In the genomic region with DNA sequence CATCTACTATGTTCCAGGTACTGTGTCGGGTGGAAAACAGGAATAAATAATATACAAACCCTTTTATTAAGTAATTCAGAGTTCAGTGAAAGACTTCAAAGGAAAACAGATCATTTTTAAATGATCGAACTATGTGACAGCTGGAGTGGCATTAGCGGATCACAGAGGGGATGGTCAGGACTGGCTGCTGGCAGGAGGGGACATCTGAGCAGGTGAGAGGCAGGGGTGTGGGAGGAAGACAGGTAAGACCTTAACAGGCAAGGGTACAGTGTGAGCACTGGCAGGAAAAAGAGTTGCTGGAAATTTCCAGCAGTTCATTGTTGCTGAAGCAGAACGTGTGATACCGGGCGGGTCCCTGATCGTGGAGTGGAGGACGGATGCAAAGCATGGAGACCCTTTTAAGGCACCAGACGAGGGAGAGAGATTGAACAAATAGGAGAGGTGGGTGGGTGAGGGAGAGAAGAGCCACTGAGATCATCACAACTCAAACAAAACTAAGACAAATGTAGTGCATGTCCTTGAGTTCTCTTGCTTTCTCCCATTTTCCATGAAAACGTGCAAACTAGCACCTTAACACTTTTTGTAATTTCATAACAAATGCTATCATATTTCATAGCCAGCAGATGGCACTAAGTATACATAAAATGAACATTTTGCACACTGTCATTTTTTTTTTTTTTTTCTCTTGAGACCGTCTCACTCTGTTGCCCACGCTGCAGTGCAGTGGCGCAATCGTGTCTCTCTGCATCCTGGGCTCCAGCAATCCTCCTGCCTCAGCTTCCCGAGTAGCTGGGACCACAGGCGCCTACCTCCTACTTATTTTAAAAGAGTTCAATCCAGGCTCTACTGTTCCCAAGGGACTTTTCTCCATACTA, we compare ENCODE assay signal across 10 cellular contexts. TPM values are rescaled to one million over a fixed set of nuclear protein-coding genes. Genes with fewer than 3 reads are reported as not detected.
A peak's percentile ranks its signal among the peaks of the same experiment; 100 is the strongest.
DNase-seq lines count a peak whose midpoint lies in the region; ATAC-seq and TF ChIP-seq lines count a peak whose summit lies in the region.
"Not testable (repeated sequence)": the region's sequence is repeated elsewhere in the genome, so short reads cannot be mapped to it uniquely, and the experiment has no call there.
"Had no signal": no experiment of that assay in that cellular context is flagged by ENCODE, and none has a peak within 500 bp of the region (broad histone marks: within the 10 kb centered on the region; RNA-seq: fewer than 3 reads in every experiment).

No MANE protein-coding gene starts in this region.

- not testable (repeated sequence) for H3K4me1 ChIP-seq in heart left ventricle

- not testable (repeated sequence) for H3K9me3 Mint-ChIP-seq in osteocyte (ENCODE audit: unreplicated experiment)

- CTCF ChIA-PET in AG04450 (lab: Charles Lee): interaction anchor here (0.9 kb wide), 1 partner anchor 532 kb away, joined by 6 read pairs; no protein-coding TSS in a partner anchor

- TF ChIP-seq CTCF in AG04450 (IDR thresholded peaks at IDR 0.05; ENCODE audit: low read depth, low read length): 0 out of 2 replicates have a peak, but pooled peaks have one; percentile 13
- peak; percentile 11 for TF ChIP-seq CTCF in GM12864 (IDR thresholded peaks at IDR 0.05; ENCODE audit: low read depth, low read length, missing control alignments)
- peak; percentile 22 for TF ChIP-seq CTCF in brain microvascular endothelial cell (IDR thresholded peaks at IDR 0.05; ENCODE audit: low read depth, low read length, missing control alignments)
- TF ChIP-seq CTCF in heart left ventricle (IDR thresholded peaks at IDR 0.05): peak in 10 of 12 donors; percentile 16 to 50 (median 38)
- peak; percentile 51 for TF ChIP-seq CTCF in osteocyte (IDR thresholded peaks at IDR 0.05)

- not testable (repeated sequence) for H3K4me3 ChIP-seq in AG04450 (ENCODE audit: low read depth, low read length); GM12864 (ENCODE audit: low read depth, low read length); brain microvascular endothelial cell (ENCODE audit: low read depth, low read length); heart left ventricle

- peak in 3 of 4 donors; percentile 29 to 73 (median 41) for ATAC-seq in heart left ventricle

- peaks cover 27% of the 10 kb centered on the region for H3K27me3 Mint-ChIP-seq in osteocyte (ENCODE audit: unreplicated experiment)

- H3K36me3 Mint-ChIP-seq in osteocyte (ENCODE audit: unreplicated experiment): not testable (repeated sequence)

- POLR2A ChIA-PET in AG04450 (lab: Yijun Ruan, JAX): not testable (repeated sequence)

- H3K36me3 ChIP-seq in brain microvascular endothelial cell (replicated peaks); heart left ventricle: not testable (repeated sequence)

- intact Hi-C loops in heart left ventricle (cut with DNase I): not testable (repeated sequence)

- H3K9me3 ChIP-seq in AG04450 (ENCODE audit: control insufficient read depth, insufficient read depth, low read length); heart left ventricle: not testable (repeated sequence)

- DNase-seq in AG04450 (ENCODE audit: low read depth, low spot score); GM12864 (ENCODE audit: low read depth); osteocyte (ENCODE audit: extremely low spot score, unreplicated experiment): not testable (repeated sequence)
- DNase-seq in Kasumi-1 (lab: John Stamatoyannopoulos, UW) (peak; percentile 37 to 46), NCI-H460 (ENCODE audit: extremely low read depth, low read depth) (peak; percentile 30), T1000 (lab: John Stamatoyannopoulos, UW) (peak; percentile 6), brain microvascular endothelial cell (peak; percentile 37), heart left ventricle (peak in 1 of 5 donors; percentile 54)

- peak overlapping the region; percentile 58 for H3K4me3 Mint-ChIP-seq in osteocyte (ENCODE audit: unreplicated experiment)

- not testable (repeated sequence) for H3K4me1 Mint-ChIP-seq in osteocyte (ENCODE audit: unreplicated experiment)

- H3K27me3 ChIP-seq in AG04450 (ENCODE audit: control insufficient read depth, insufficient read depth, low read length); brain microvascular endothelial cell (replicated peaks); heart left ventricle: not testable (repeated sequence)

- TF ChIP-seq POLR2A in heart left ventricle (IDR thresholded peaks at IDR 0.05): not testable (repeated sequence)

- in situ Hi-C loops in brain microvascular endothelial cell (cut with HindIII; ENCODE audit: low pct_ligation_motif_present, low sequenced_read_pairs): not testable (repeated sequence)

- H3K27ac Mint-ChIP-seq in osteocyte (ENCODE audit: unreplicated experiment): not testable (repeated sequence)

- H3K27ac ChIP-seq in AG04450 (ENCODE audit: low read depth, low read length); brain microvascular endothelial cell; heart left ventricle: not testable (repeated sequence)

- whole genome bisulfite sequencing in heart left ventricle, 4 donors: 39 to 43% (median 39%) methylated on average over 16 of the region's 16 CpGs

RNA-seq across cellular contexts. Expression of gene STEAP1B, which starts 23.7 kb away (rescaled TPM):
- polyA plus RNA-seq in AG04450 (2011; rRNA removed): 14.4 and 18.8 TPM in 2 replicates
- 9.0 and 11.6 TPM in 2 replicates for polyA minus RNA-seq in AG04450 (2011; rRNA and poly(A)+ RNA removed)
- total RNA-seq in NCI-H460 (2014; rRNA removed; shearing (Covaris generic)): 5.1 and 5.4 TPM in 2 replicates
- 7.8 and 11.0 TPM in 2 replicates for polyA plus RNA-seq in NCI-H460 (2014; cell fraction: nucleus; rRNA removed)
- total RNA-seq in heart left ventricle: 1 to 10 TPM in 1 of 9 donors, under 1 TPM in 6, not detected in 2; 0.26 to 1.7 (median 0.52) TPM
- under 1 TPM; 0.32 to 0.46 TPM for polyA plus RNA-seq in heart left ventricle
- total RNA-seq in osteocyte: 1.3 and 1.4 TPM in 2 replicates
- total RNA-seq: activated naive CD4-positive, alpha-beta T cell treated with anti-CD3 and anti-CD28 coated beads, Interleukin-2, amount 50 U/mL, for 72 hours; Peyer's patch had no signal
